In the genomic region with DNA sequence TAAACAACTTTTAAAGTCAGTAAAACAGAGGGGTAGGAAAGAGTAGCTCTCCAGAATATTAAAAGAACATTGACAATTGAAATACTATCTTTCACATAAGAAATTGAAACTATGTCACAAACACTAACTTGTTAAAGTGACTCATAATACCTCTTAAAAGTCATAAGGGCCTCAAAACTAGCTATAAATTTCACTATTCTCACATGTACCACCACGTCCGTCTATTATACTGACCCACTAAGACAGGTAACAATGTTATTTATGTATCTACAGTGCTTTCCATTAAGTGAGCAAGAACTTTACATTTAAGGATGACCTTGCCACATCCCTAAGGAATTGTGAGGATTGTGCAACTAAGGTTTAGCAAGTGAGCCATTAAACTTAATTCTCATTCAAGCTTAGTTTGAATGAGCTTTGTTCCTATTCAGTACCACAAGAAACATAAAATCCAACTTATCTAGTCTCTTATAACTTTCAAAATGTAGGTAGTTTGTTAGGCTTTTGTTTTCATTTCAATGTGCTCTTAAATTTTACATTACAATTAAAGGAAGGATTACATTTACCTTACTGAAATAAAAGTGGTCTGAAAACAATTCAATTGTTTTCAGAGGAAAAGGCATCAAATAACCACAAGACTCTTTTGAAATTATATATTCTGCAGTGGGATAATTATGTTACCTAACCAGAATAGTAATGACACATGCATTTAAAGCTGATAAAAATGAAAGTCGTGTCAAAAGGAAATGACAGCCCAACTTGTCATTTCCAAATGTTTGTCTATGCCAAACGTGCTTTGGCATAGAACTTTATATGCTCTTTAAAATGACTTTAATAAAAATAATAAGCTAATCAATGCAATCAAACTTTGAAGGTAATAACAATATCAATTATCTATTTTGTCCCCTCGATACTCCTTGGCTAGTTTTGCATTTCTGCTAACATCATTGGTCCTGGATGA, we compare ENCODE assay signal across 1 cellular context.
TF ChIP-seq lines count a peak whose summit lies in the region.

No MANE protein-coding gene starts in this region.

TF ChIP-seq in GM23338, 12 proteins besides CTCF, POLR2A, EP300 and RAD21:
- 0 out of 2 replicates have a peak, but pooled peaks have one; percentile 44 for TF ChIP-seq NANOG (IDR thresholded peaks at IDR 0.05; ENCODE audit: borderline replicate concordance)
